ENCODE assay signal across 1 cellular context in genomic region chr3:190188197-190188596, GRCh38.
TF ChIP-seq lines count a peak whose summit lies in the region.

No MANE protein-coding gene starts in this region.

TF ChIP-seq in IMR-90, 13 proteins besides CTCF, POLR2A, EP300 and RAD21 (continued from another document):
- no peak for TF ChIP-seq MXI1 (IDR thresholded peaks at IDR 0.05; ENCODE audit: borderline replicate concordance, low read depth, low read length)
- no peak for TF ChIP-seq CHD1 (IDR thresholded peaks at IDR 0.05; ENCODE audit: low read depth, low read length)
- no peak for TF ChIP-seq RCOR1 (IDR thresholded peaks at IDR 0.05; ENCODE audit: insufficient replicate concordance, low read length)
- no peak for TF ChIP-seq RFX5 (IDR thresholded peaks at IDR 0.05; ENCODE audit: low read depth, low read length)
